ENCODE assay signal across 1 cellular context in the genomic region with DNA sequence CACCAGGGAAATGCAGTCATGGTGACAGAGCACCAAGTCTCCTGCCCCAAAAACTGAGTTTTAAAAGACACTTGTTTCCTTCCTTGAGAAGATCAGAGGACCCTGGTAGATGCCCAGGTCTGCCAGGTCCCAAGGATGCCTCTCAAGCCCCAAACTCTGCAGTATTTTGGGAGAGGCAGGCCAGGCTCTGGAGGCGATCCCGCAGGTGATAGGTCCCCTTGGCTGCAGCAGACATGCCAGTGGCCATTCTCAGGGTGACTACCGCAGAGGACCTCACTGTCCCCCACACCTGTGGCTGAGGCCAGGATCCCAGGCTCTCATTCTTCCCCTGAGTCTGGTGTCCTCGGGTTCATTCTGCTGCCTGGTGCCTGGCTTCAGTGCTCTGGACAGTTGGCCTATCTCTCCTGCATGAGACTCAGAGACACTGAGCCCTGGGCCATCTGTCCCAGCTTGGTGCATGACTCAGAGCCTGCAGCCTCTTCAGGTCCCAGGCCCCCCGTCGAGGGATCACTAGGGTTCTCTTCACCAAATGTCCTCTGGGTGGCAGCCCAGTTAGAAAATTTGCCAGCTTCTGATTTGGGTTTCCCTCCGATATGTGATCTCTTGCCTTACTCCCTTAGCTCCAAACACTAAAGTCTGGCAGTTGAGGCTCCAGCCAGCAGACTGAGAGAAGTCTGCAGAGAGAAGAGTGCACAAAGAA.
TF ChIP-seq lines count a peak whose summit lies in the region.

No MANE protein-coding gene starts in this region.

TF ChIP-seq in GM23338, 12 proteins besides CTCF, POLR2A, EP300 and RAD21 (continued from another document):
- TF ChIP-seq, protein P1, sequence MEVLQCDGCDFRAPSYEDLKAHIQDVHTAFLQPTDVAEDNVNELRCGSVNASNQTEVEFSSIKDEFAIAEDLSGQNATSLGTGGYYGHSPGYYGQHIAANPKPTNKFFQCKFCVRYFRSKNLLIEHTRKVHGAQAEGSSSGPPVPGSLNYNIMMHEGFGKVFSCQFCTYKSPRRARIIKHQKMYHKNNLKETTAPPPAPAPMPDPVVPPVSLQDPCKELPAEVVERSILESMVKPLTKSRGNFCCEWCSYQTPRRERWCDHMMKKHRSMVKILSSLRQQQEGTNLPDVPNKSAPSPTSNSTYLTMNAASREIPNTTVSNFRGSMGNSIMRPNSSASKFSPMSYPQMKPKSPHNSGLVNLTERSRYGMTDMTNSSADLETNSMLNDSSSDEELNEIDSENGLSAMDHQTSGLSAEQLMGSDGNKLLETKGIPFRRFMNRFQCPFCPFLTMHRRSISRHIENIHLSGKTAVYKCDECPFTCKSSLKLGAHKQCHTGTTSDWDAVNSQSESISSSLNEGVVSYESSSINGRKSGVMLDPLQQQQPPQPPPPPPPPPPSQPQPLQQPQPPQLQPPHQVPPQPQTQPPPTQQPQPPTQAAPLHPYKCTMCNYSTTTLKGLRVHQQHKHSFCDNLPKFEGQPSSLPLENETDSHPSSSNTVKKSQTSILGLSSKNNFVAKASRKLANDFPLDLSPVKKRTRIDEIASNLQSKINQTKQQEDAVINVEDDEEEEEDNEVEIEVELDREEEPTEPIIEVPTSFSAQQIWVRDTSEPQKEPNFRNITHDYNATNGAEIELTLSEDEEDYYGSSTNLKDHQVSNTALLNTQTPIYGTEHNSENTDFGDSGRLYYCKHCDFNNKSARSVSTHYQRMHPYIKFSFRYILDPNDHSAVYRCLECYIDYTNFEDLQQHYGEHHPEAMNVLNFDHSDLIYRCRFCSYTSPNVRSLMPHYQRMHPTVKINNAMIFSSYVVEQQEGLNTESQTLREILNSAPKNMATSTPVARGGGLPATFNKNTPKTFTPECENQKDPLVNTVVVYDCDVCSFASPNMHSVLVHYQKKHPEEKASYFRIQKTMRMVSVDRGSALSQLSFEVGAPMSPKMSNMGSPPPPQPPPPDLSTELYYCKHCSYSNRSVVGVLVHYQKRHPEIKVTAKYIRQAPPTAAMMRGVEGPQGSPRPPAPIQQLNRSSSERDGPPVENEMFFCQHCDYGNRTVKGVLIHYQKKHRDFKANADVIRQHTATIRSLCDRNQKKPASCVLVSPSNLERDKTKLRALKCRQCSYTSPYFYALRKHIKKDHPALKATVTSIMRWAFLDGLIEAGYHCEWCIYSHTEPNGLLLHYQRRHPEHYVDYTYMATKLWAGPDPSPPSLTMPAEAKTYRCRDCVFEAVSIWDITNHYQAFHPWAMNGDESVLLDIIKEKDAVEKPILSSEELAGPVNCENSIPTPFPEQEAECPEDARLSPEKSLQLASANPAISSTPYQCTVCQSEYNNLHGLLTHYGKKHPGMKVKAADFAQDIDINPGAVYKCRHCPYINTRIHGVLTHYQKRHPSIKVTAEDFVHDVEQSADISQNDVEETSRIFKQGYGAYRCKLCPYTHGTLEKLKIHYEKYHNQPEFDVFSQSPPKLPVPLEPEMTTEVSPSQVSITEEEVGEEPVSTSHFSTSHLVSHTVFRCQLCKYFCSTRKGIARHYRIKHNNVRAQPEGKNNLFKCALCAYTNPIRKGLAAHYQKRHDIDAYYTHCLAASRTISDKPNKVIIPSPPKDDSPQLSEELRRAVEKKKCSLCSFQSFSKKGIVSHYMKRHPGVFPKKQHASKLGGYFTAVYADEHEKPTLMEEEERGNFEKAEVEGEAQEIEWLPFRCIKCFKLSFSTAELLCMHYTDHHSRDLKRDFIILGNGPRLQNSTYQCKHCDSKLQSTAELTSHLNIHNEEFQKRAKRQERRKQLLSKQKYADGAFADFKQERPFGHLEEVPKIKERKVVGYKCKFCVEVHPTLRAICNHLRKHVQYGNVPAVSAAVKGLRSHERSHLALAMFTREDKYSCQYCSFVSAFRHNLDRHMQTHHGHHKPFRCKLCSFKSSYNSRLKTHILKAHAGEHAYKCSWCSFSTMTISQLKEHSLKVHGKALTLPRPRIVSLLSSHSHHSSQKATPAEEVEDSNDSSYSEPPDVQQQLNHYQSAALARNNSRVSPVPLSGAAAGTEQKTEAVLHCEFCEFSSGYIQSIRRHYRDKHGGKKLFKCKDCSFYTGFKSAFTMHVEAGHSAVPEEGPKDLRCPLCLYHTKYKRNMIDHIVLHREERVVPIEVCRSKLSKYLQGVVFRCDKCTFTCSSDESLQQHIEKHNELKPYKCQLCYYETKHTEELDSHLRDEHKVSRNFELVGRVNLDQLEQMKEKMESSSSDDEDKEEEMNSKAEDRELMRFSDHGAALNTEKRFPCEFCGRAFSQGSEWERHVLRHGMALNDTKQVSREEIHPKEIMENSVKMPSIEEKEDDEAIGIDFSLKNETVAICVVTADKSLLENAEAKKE (CRISPR knock-in tag; IDR thresholded peaks at IDR 0.05) = no peak
- TF ChIP-seq EZH2phosphoT487 (IDR thresholded peaks at IDR 0.05; ENCODE audit: unreplicated experiment) = no peak
- TF ChIP-seq, protein P2, sequence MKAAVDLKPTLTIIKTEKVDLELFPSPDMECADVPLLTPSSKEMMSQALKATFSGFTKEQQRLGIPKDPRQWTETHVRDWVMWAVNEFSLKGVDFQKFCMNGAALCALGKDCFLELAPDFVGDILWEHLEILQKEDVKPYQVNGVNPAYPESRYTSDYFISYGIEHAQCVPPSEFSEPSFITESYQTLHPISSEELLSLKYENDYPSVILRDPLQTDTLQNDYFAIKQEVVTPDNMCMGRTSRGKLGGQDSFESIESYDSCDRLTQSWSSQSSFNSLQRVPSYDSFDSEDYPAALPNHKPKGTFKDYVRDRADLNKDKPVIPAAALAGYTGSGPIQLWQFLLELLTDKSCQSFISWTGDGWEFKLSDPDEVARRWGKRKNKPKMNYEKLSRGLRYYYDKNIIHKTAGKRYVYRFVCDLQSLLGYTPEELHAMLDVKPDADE (IDR thresholded peaks at IDR 0.05) = no peak
- no peak for TF ChIP-seq STAT1 (IDR thresholded peaks at IDR 0.05; ENCODE audit: unreplicated experiment)
